Comparison of ENCODE assay signal across 8 cellular contexts in the genomic region with DNA sequence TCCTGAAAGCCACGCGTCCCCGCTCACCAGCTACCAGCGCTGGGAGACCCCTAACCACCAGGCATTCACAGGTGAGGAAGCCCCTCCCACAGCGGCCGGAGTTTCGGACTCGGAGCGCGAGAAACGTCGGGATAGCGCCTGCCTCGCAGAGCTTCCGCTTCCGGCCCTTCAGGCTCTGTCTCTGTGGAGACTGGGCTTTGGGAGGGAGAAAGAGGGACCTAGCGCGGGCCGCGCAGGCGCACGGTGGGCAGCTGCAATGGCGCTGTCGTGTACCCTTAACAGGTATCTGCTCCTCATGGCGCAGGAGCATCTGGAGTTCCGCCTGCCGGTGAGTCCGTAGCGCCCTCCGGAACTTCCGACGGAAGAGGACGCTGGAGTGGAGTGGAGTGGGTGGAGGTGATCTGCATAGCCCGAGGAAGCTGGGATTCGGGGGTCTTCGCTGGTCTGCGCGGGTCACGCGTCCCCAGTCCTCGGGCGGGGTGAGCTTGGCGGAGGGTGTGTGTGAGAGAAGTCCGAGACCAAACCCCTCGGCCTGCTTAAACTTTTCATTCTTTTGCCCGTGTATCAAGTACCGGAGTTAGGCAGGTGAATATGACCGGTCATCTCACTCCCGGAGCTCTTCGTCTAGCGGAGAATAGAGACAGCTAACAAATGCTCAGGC. TPM values are rescaled to one million over a fixed set of nuclear protein-coding genes. Genes with fewer than 3 reads are reported as not detected.
A peak's percentile ranks its signal among the peaks of the same experiment; 100 is the strongest.
DNase-seq lines count a peak whose midpoint lies in the region; ATAC-seq and TF ChIP-seq lines count a peak whose summit lies in the region.

A gene (plus strand): TSS at position 246 of the 661 bp plus-strand sequence. CDS start 11 bp downstream, at position 257.

- in situ Hi-C loops in Caki2 (cut with HindIII; ENCODE audit: low pct_unique_long_range_greater_than_20kb, low sequenced_read_pairs) = no loop called here

- ATAC-seq in GM21367 (IDR thresholded peaks at IDR 0.05; ENCODE audit: unreplicated experiment) = peak; percentile 94

- no peaks in the 10 kb centered on the region for H3K27me3 ChIP-seq in mononuclear cell (ENCODE audit: insufficient read depth, low read length)

- peak; percentile 86 for DNase-seq in Caki2 (ENCODE audit: low read depth)
- DNase-seq in HT1080 (ENCODE audit: low read depth) = peak; percentile 87
- DNase-seq in NOMO-1 treated with dmso at 0.1 percent for 144 hours (lab: John Stamatoyannopoulos, UW; ENCODE audit: unreplicated experiment) = peak; percentile 74
- peak; percentile 59 for DNase-seq in activated CD8-positive, alpha-beta memory T cell treated with anti-CD3 and anti-CD28 coated beads, Interleukin-2, amount 50 U/mL, for 24 hours (ENCODE audit: extremely low read depth)
- peak; percentile 92 for DNase-seq in epithelial cell of esophagus (ENCODE audit: low read depth)
- peak; percentile 69 to 73 for DNase-seq in stimulated activated CD8-positive, alpha-beta memory T cell treated with anti-CD3 and anti-CD28 coated beads, Interleukin-2, amount 100 ng/mL, for 48 hours (ENCODE audit: low read depth in 2 of 2)

- H3K4me1 ChIP-seq in mononuclear cell (ENCODE audit: insufficient read depth, low read length) = peaks cover 13% of the 10 kb centered on the region

- H3K9me3 ChIP-seq in mononuclear cell (ENCODE audit: low read depth, low read length) = no peaks in the 10 kb centered on the region

- TF ChIP-seq CTCF in epithelial cell of esophagus (IDR thresholded peaks at IDR 0.05; ENCODE audit: insufficient read depth, low read depth, low read length, missing control alignments) = peak; percentile 17

- peak within 1 kb of the TSS; percentile 88 for H3K4me3 ChIP-seq in epithelial cell of esophagus (ENCODE audit: low read length)
- H3K4me3 ChIP-seq in mononuclear cell (ENCODE audit: low read length) = peak within 1 kb of the TSS; percentile 77

RNA-seq across cellular contexts. Expression of the gene that starts here (rescaled TPM):
- 8.1 and 10.9 TPM in 2 replicates for total RNA-seq in Caki2 (2014; rRNA removed; shearing (Covaris generic); ENCODE audit: low replicate concordance)
- total RNA-seq in HT1080 (2014; rRNA removed; shearing (Covaris generic)) = 15.8 and 17.1 TPM in 2 replicates
- 29.0 and 30.4 TPM in 2 replicates for polyA plus RNA-seq in HT1080 (2015; cell fraction: cytosol; rRNA removed)
- polyA plus RNA-seq in HT1080 (2015; cell fraction: nucleus; rRNA removed) = 62.3 and 67.4 TPM in 2 replicates
- 35.2 TPM for total RNA-seq in mononuclear cell

Comparison
In these comparisons a context has a peak if more than half of its experiments do, and no peak if none do; other contexts are left out.
1. Peak in every context shown above with its lines: DNase-seq, ATAC-seq and H3K4me3 ChIP-seq.